Comparison of ENCODE assay signal across 8 cellular contexts in the genomic region with DNA sequence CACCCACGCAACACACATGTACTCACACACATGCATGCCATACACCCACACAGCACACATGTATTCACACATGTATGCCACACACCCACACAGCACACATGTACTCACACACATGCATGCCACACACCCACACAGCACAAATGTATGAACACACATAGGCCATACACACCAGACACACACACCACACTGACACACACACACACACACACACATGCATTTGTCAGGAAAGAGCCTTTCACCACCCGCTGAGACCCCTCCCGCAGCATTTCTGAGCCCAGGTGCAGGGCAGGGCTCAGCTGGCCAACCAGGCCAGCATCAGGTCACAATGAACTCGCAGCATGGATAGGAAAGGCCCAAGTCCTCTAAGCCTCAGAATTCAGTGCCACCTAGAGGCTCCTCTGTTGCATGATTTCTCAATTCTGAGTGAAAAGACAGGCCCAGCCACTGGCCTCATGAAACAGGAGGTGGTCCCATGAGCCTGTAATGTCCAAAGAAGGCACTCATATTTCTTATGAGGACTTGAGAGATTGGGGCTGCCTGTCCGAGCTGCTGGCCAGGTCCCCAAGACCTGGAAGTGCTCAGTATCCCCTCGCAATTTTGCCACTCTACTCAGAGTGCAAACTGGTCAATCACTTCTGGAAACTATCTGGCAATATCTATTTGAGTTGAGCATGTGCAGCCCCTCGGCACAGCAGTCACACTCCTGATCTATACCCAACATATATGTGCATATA. TPM values are rescaled to one million over a fixed set of nuclear protein-coding genes. Genes with fewer than 3 reads are reported as not detected.
DNase-seq lines count a peak whose midpoint lies in the region; ATAC-seq, FAIRE-seq and TF ChIP-seq lines count a peak whose summit lies in the region.

No MANE protein-coding gene starts in this region.

- DNase-seq in EL (peak; percentile 67), LHCN-M2 (ENCODE audit: low read depth) (peak; percentile 53), coronary artery (ENCODE audit: low spot score) (no peak), HepG2 (ENCODE audit: low spot score) (peak; percentile 80), urothelium cell line (ENCODE audit: low spot score) (peak; percentile 29), T-helper 9 cell (no peak)

- POLR2A ChIA-PET in HepG2 (lab: Yijun Ruan, JAX) = no interaction called here

- H3K79me2 ChIP-seq in OCI-LY1 (ENCODE audit: insufficient read depth, low read length) (no peaks in the 10 kb centered on the region), HepG2 (ENCODE audit: insufficient read depth, low read length) (no peaks in the 10 kb centered on the region)

- FAIRE-seq in HepG2 (lab: Jason Lieb, UNC) (peak; percentile 92), urothelium cell line (lab: Jason Lieb, UNC) (no peak)

- TF ChIP-seq CTCF in OCI-LY1 (IDR thresholded peaks at IDR 0.05; ENCODE audit: low read length) = peak; percentile 59; the same call in 1 of the 2 replicates
- TF ChIP-seq CTCF in coronary artery (IDR thresholded peaks at IDR 0.05) = peak; percentile 36
- peak; percentile 92 for TF ChIP-seq CTCF in HepG2 (CRISPR knock-in tag; IDR thresholded peaks at IDR 0.05)

- ATAC-seq in HepG2 (peak; percentile 99), GM18907 (IDR thresholded peaks at IDR 0.05; ENCODE audit: unreplicated experiment) (no peak)

- H3K4me3 ChIP-seq in OCI-LY1 (ENCODE audit: low read depth, low read length, poor library complexity, severe bottlenecking) (no peak overlapping the region), coronary artery (no peak overlapping the region), HepG2 (replicated peaks in 1 of 3; ENCODE audit: insufficient read depth in 1 of 3, low read depth in 2 of 3, low read length in 3 of 3) (no peak overlapping the region)

- H3K4me1 ChIP-seq in OCI-LY1 (ENCODE audit: insufficient read depth, low read length, severe bottlenecking) (no peaks in the 10 kb centered on the region), HepG2 (ENCODE audit: insufficient read depth, low read length) (peaks cover 33% of the 10 kb centered on the region)

- no TSS peak for BruUV-seq in HepG2 (replicated peaks; lab: Mats Ljungman, UMichigan)

- H3K36me3 ChIP-seq in OCI-LY1 (ENCODE audit: insufficient read depth, low read length) (no peaks in the 10 kb centered on the region), HepG2 (replicated peaks in 1 of 2; ENCODE audit: control insufficient read depth in 1 of 2, insufficient read depth in 2 of 2, low read length in 2 of 2) (no peaks in the 10 kb centered on the region)

- intact Hi-C loops in HepG2 (cut with micrococcal nuclease; ENCODE audit: unreplicated experiment) = loop anchor here (1.0 to 5.0 kb wide), 3 partner anchors 37 to 392 kb away; no protein-coding TSS in a partner anchor

- no peaks in the 10 kb centered on the region for H4K20me1 ChIP-seq in OCI-LY1 (ENCODE audit: insufficient read depth, low read length)
- no peaks in the 10 kb centered on the region for H4K20me1 ChIP-seq in HepG2 (ENCODE audit: insufficient read depth, low read length)

- TF ChIP-seq EP300 in HepG2 (IDR thresholded peaks at IDR 0.05; ENCODE audit: low read depth in 2 of 2, low read length in 2 of 2) (peak in 1 of 2 experiments; percentile 31; a peak in 1 of 4 replicates), HepG2 (CRISPR knock-in tag; IDR thresholded peaks at IDR 0.05; ENCODE audit: borderline replicate concordance) (no peak)

- H3K4me2 ChIP-seq in OCI-LY1 (ENCODE audit: low read length) (no peak overlapping the region), HepG2 (ENCODE audit: low read depth, low read length) (no peak overlapping the region)

- 22% methylated on average over 3 of the region's 7 CpGs for WGBS in HepG2 (ENCODE audit: low lambda C conversion rate)

- H2AFZ ChIP-seq in OCI-LY1 (ENCODE audit: low read length) (no peak overlapping the region), HepG2 (ENCODE audit: low read length) (no peak overlapping the region)

- H3K9ac ChIP-seq in OCI-LY1 (ENCODE audit: low read length) (no peak overlapping the region), HepG2 (ENCODE audit: insufficient read depth, low read depth, low read length) (no peak overlapping the region)

- CTCF ChIA-PET in HepG2 (lab: Yijun Ruan, JAX; ENCODE audit: low intra/inter-chr PET ratio, low total read pairs) = interaction anchor here (1.2 to 1.5 kb wide), 3 partner anchors 37 to 393 kb away, joined by 3 to 5 read pairs (median 4); no protein-coding TSS in a partner anchor

- TF ChIP-seq RAD21 in HepG2 (CRISPR knock-in tag; IDR thresholded peaks at IDR 0.05) = peak; percentile 79

- TF ChIP-seq POLR2A in HepG2 (IDR thresholded peaks at IDR 0.05; ENCODE audit: insufficient read depth in 1 of 2, low read depth in 2 of 2, low read length in 2 of 2) = no peak

- no peaks in the 10 kb centered on the region for H3K9me2 ChIP-seq in OCI-LY1 (ENCODE audit: low read depth, low read length)

- in situ Hi-C loops in HepG2 (cut with HindIII; ENCODE audit: extremely low pct_ligation_motif_present, low pct_unique_long_range_greater_than_20kb) = loop anchor here (10.0 kb wide), 1 partner anchor 321 kb away; a partner anchor contains a TSS

- no peak overlapping the region for H3K27ac ChIP-seq in OCI-LY1 (ENCODE audit: low read depth, low read length, poor library complexity, severe bottlenecking)
- no peak overlapping the region for H3K27ac ChIP-seq in coronary artery
- H3K27ac ChIP-seq in HepG2 (ENCODE audit: extremely low read length, insufficient read depth, low read length) = no peak overlapping the region

- H3K9me3 ChIP-seq in OCI-LY1 (ENCODE audit: low read length) (no peaks in the 10 kb centered on the region), HepG2 (ENCODE audit: low read length) (peaks cover 15% of the 10 kb centered on the region)

- 0 out of 2 replicates have a peak, but pooled peaks cover 4% of the 10 kb centered on the region for H3K27me3 ChIP-seq in OCI-LY1 (ENCODE audit: insufficient read depth, low read length)
- H3K27me3 ChIP-seq in HepG2 (ENCODE audit: control insufficient read depth in 1 of 2, insufficient read depth in 2 of 2, low read length in 2 of 2) = no peaks in the 10 kb centered on the region

- H3F3A ChIP-seq in OCI-LY1 (ENCODE audit: insufficient read depth, low read length) = no peaks in the 10 kb centered on the region

TF ChIP-seq in HepG2, 621 proteins besides CTCF, POLR2A, EP300 and RAD21 (continues in another document):
- TF ChIP-seq CEBPB (IDR thresholded peaks at IDR 0.05; ENCODE audit: borderline replicate concordance, low read depth, low read length) = peak; percentile 59; the same call in 1 of the 2 replicates
- no peak for TF ChIP-seq LCORL (IDR thresholded peaks at IDR 0.05)
- peak; percentile 22; the same call in 1 of the 2 replicates for TF ChIP-seq LCORL (CRISPR knock-in tag; IDR thresholded peaks at IDR 0.05)
- TF ChIP-seq KDM4B (CRISPR knock-in tag; IDR thresholded peaks at IDR 0.05) = no peak
- peak; percentile 66 for TF ChIP-seq SALL1 (CRISPR knock-in tag; IDR thresholded peaks at IDR 0.05)
- TF ChIP-seq, protein P1, sequence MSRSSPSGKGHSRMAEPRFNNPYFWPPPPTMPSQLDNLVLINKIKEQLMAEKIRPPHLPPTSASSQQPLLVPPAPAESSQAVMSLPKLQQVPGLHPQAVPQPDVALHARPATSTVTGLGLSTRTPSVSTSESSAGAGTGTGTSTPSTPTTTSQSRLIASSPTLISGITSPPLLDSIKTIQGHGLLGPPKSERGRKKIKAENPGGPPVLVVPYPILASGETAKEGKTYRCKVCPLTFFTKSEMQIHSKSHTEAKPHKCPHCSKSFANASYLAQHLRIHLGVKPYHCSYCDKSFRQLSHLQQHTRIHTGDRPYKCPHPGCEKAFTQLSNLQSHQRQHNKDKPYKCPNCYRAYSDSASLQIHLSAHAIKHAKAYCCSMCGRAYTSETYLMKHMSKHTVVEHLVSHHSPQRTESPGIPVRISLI (CRISPR knock-in tag; IDR thresholded peaks at IDR 0.05; ENCODE audit: borderline replicate concordance) = peak; percentile 36; the same call in 1 of the 2 replicates

RNA-seq across cellular contexts. Expression of a gene that starts 57.3 kb away (rescaled TPM):
- total RNA-seq in LHCN-M2 (2014; rRNA removed) (60.7 and 74.7 TPM in 2 replicates), HepG2 (2016; rRNA removed; fragmentation: Illumina TruSeq; extraction: Trizol) (173 and 184 TPM in 2 replicates)
- 50.2 TPM for polyA plus RNA-seq in LHCN-M2 (2012)
- 63.4 and 63.6 TPM in 2 replicates for total RNA-seq in HepG2 (2016; cell fraction: cytosol; rRNA removed; fragmentation: Illumina TruSeq; extraction: Trizol; ENCODE audit: low read depth)
- 173 and 194 TPM in 2 replicates for total RNA-seq in HepG2 (2016; cell fraction: insoluble cytoplasmic fraction; rRNA removed; fragmentation: Illumina TruSeq; extraction: Trizol)
- 86.8 and 90.7 TPM in 2 replicates for total RNA-seq in HepG2 (2016; cell fraction: membrane; rRNA removed; fragmentation: Illumina TruSeq; extraction: Trizol)
- 72.7 and 90.4 TPM in 2 replicates for total RNA-seq in HepG2 (2016; cell fraction: nucleus; rRNA removed; fragmentation: Illumina TruSeq; extraction: Trizol)
- polyA plus RNA-seq in HepG2 (2011; rRNA removed) = 48.0 and 63.6 TPM in 2 replicates
- polyA plus RNA-seq in HepG2 (2011; cell fraction: cytosol; rRNA removed) = 34.3 and 49.4 TPM in 2 replicates
- polyA plus RNA-seq in HepG2 (2011; cell fraction: nucleus; rRNA removed) = 15.8 and 21.3 TPM in 2 replicates
- 53.0 and 76.8 TPM in 2 replicates for polyA plus RNA-seq in HepG2 (2012)
- polyA plus RNA-seq in HepG2 (2016; cell fraction: cytosol; fragmentation: Illumina TruSeq; extraction: Trizol; ENCODE audit: low read depth) = 55.8 and 70.6 TPM in 2 replicates
- 206 and 228 TPM in 2 replicates for polyA plus RNA-seq in HepG2 (2016; cell fraction: insoluble cytoplasmic fraction; fragmentation: Illumina TruSeq; extraction: Trizol; ENCODE audit: low read depth)
- 73.9 and 74.0 TPM in 2 replicates for polyA plus RNA-seq in HepG2 (2016; cell fraction: membrane; fragmentation: Illumina TruSeq; extraction: Trizol; ENCODE audit: low read depth)
- 139 and 145 TPM in 2 replicates for polyA plus RNA-seq in HepG2 (2016; cell fraction: nucleus; fragmentation: Illumina TruSeq; extraction: Trizol; ENCODE audit: insufficient read depth, low read depth)
- polyA minus RNA-seq in HepG2 (2011; rRNA and poly(A)+ RNA removed; ENCODE audit: low replicate concordance) = 9.2 and 15.6 TPM in 2 replicates
- polyA minus RNA-seq in HepG2 (2011; cell fraction: cytosol; rRNA and poly(A)+ RNA removed) = 19.7 and 23.0 TPM in 2 replicates
- polyA minus RNA-seq in HepG2 (2011; cell fraction: nucleus; rRNA and poly(A)+ RNA removed) = 33.6 and 41.3 TPM in 2 replicates

Comparison
In these comparisons a context has a peak if more than half of its experiments do, and no peak if none do; other contexts are left out.
1. DNase-seq: peak in EL (single experiment), LHCN-M2 (single experiment), HepG2 (single experiment) and urothelium cell line (single experiment); none in coronary artery (single experiment) and T-helper 9 cell (single experiment).
2. CTCF ChIP-seq: peak in every context shown above with its lines; median percentile 92 in HepG2; 59 in OCI-LY1; 36 in coronary artery.